ENCODE assay signal across 14 cellular contexts in genomic region chr19:3380829-3381228, GRCh38.
"Had no signal": no experiment of that assay in that cellular context is flagged by ENCODE, and none has a peak within 500 bp of the region (broad histone marks: within the 10 kb centered on the region; RNA-seq: fewer than 3 reads in every experiment).

No MANE protein-coding gene starts in this region.

- H3K4me3 Mint-ChIP-seq: activated CD4-positive, alpha-beta T cell treated with anti-CD3 and anti-CD28 coated beads, Interleukin-2, amount 10 ng/mL, durations not matched to agents 24 days and 14 days; activated CD8-positive, alpha-beta T cell treated with anti-CD3 and anti-CD28 coated beads for 36 hours; activated naive CD4-positive, alpha-beta T cell treated with anti-CD3 and anti-CD28 coated beads for 36 hours; activated T-cell treated with anti-CD3 and anti-CD28 coated beads, Interleukin-2, amount 50 U/mL, for 4 hours; mesothelial cell of epicardium; nephron; T-helper 1 cell treated with Interleukin-12 subunit alpha and Interleukin-12 subunit beta and Interleukin-4 antibody, amounts not matched to agents 30 μg/mL and 1 μg/mL, for 36 hours had no signal

- H3K4me1 Mint-ChIP-seq: activated CD4-positive, alpha-beta T cell treated with anti-CD3 and anti-CD28 coated beads, Interleukin-2, amount 10 ng/mL, durations not matched to agents 24 days and 14 days had no signal

- H3K27ac Mint-ChIP-seq: activated CD4-positive, alpha-beta T cell treated with anti-CD3 and anti-CD28 coated beads, Interleukin-2, amount 10 ng/mL, durations not matched to agents 24 days and 14 days; activated CD8-positive, alpha-beta T cell treated with anti-CD3 and anti-CD28 coated beads for 36 hours; activated naive CD4-positive, alpha-beta T cell treated with anti-CD3 and anti-CD28 coated beads for 36 hours; mesothelial cell of epicardium; nephron; T-helper 1 cell treated with Interleukin-12 subunit alpha and Interleukin-12 subunit beta and Interleukin-4 antibody, amounts not matched to agents 30 μg/mL and 1 μg/mL, for 36 hours had no signal

- DNase-seq: activated CD4-positive, alpha-beta T cell treated with anti-CD3 and anti-CD28 coated beads, Interleukin-2, amount 10 ng/mL, durations not matched to agents 24 days and 14 days; activated CD8-positive, alpha-beta T cell treated with anti-CD3 and anti-CD28 coated beads for 36 hours; activated naive CD4-positive, alpha-beta T cell treated with anti-CD3 and anti-CD28 coated beads for 36 hours; activated T-cell treated with anti-CD3 and anti-CD28 coated beads, Interleukin-2, amount 50 U/mL, for 4 hours; anterior cingulate cortex; effector CD4-positive, alpha-beta T cell; retina; stimulated activated CD4-positive, alpha-beta T cell treated with anti-CD3 and anti-CD28 coated beads, Interleukin-2, amount 100 ng/mL, for 24 hours; stimulated activated naive CD4-positive, alpha-beta T cell treated with Interleukin-2 at 50 U/mL for 16 hours had no signal

- ATAC-seq: activated CD8-positive, alpha-beta T cell treated with anti-CD3 and anti-CD28 coated beads for 36 hours; activated T-cell treated with anti-CD3 and anti-CD28 coated beads, Interleukin-2, amount 50 U/mL, for 4 hours had no signal

- H3K9me3 Mint-ChIP-seq: activated CD4-positive, alpha-beta T cell treated with anti-CD3 and anti-CD28 coated beads, Interleukin-2, amount 10 ng/mL, durations not matched to agents 24 days and 14 days; activated CD8-positive, alpha-beta T cell treated with anti-CD3 and anti-CD28 coated beads for 36 hours; activated naive CD4-positive, alpha-beta T cell treated with anti-CD3 and anti-CD28 coated beads for 36 hours; activated T-cell treated with anti-CD3 and anti-CD28 coated beads, Interleukin-2, amount 50 U/mL, for 4 hours; mesothelial cell of epicardium; nephron; T-helper 1 cell treated with Interleukin-12 subunit alpha and Interleukin-12 subunit beta and Interleukin-4 antibody, amounts not matched to agents 30 μg/mL and 1 μg/mL, for 36 hours had no signal

- FAIRE-seq: bronchial epithelial cell, keratinocyte had no signal

- H3K27me3 Mint-ChIP-seq: activated CD4-positive, alpha-beta T cell treated with anti-CD3 and anti-CD28 coated beads, Interleukin-2, amount 10 ng/mL, durations not matched to agents 24 days and 14 days; activated CD8-positive, alpha-beta T cell treated with anti-CD3 and anti-CD28 coated beads for 36 hours had no signal

- H3K36me3 Mint-ChIP-seq: mesothelial cell of epicardium had no signal
